17 cellular contexts compared by ENCODE assay signal in the genomic region with DNA sequence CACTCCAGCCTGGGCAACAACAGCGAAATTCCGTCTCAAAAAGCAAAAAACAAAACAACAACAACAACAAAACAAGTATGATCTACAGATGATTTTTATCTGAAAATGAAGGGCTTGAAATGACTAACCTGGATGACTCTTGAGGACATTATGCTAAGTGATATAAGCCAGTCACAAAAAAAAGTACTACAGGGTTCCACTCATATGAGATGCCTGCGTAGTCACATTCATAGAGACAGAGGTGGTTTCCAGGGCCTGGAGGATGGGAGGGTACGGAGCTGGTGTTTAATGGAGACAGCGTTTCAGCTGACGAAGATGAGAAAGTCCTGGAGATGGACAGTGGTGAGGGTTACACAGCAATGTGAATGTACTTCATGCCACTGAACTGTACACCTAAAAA. TPM values are rescaled to one million over a fixed set of nuclear protein-coding genes. Genes with fewer than 3 reads are reported as not detected.
DNase-seq lines count a peak whose midpoint lies in the region; ATAC-seq and TF ChIP-seq lines count a peak whose summit lies in the region.
"Had no signal": no experiment of that assay in that cellular context is flagged by ENCODE, and none has a peak within 500 bp of the region (broad histone marks: within the 10 kb centered on the region; RNA-seq: fewer than 3 reads in every experiment).

No MANE protein-coding gene starts in this region.

- no peak overlapping the region for H3K4me3 ChIP-seq in mesenchymal stem cell (ENCODE audit: insufficient read depth in 1 of 2, low read depth in 1 of 2, low read length in 2 of 2)
- H3K4me3 ChIP-seq: BLaER1, HAP-1, Peyer's patch had no signal

- H3K36me3 Mint-ChIP-seq in immature natural killer cell: peaks cover 0 to under 1% (median 0%) of the 10 kb centered on the region in 3 donors
- H3K36me3 Mint-ChIP-seq: CD4-positive, CD25-positive, alpha-beta regulatory T cell; IgD-negative memory B cell had no signal

- H3K23ac ChIP-seq in mesenchymal stem cell (ENCODE audit: low read length in 2 of 2): no peak overlapping the region

- no peak overlapping the region for H2BK5ac ChIP-seq in mesenchymal stem cell (ENCODE audit: low read depth, low read length, poor library complexity, severe bottlenecking)

- H2AFZ ChIP-seq in mesenchymal stem cell (ENCODE audit: low read depth, low read length): no peak overlapping the region

- TF ChIP-seq CTCF in VCaP (conservative IDR thresholded peaks at IDR 0.05): no peak

- no peak overlapping the region for H2BK12ac ChIP-seq in mesenchymal stem cell (ENCODE audit: low read length in 2 of 2)

- H3K9ac ChIP-seq in mesenchymal stem cell (ENCODE audit: low read length): no peak overlapping the region
- H3K9ac ChIP-seq: BLaER1, KMS-11 had no signal

- H3K79me1 ChIP-seq in mesenchymal stem cell (replicated peaks; ENCODE audit: low read length, poor library complexity, severe bottlenecking): no peaks in the 10 kb centered on the region

- H3K4ac ChIP-seq in mesenchymal stem cell (ENCODE audit: low read depth in 1 of 2, low read length in 2 of 2): no peak overlapping the region

- no peak overlapping the region for H3K27ac Mint-ChIP-seq in stimulated activated naive CD8-positive, alpha-beta T cell treated with anti-CD3 and anti-CD28 coated beads, Interleukin-15, amount 100 ng/mL, for 72 hours
- H3K27ac Mint-ChIP-seq in immature natural killer cell: peak overlapping the region in 3 of 6 donors; percentile 64 to 74 (median 73)

- no peak overlapping the region for H3K4me2 ChIP-seq in mesenchymal stem cell (ENCODE audit: low read length, poor library complexity, severe bottlenecking)
- H3K4me2 ChIP-seq: BLaER1, KMS-11 had no signal

- no peak overlapping the region for H3K18ac ChIP-seq in mesenchymal stem cell (ENCODE audit: low read depth in 1 of 2, low read length in 2 of 2)

- WGBS in mesenchymal stem cell: 82% methylated on average over 2 of the region's 6 CpGs

- H3K4me3 Mint-ChIP-seq in stimulated activated naive CD8-positive, alpha-beta T cell treated with anti-CD3 and anti-CD28 coated beads, Interleukin-15, amount 100 ng/mL, for 72 hours: no peak overlapping the region
- peak overlapping the region; percentile 80 to 90 (median 84) for H3K4me3 Mint-ChIP-seq in immature natural killer cell
- H3K4me3 Mint-ChIP-seq: IgD-negative memory B cell had no signal

- peaks cover 57% of the 10 kb centered on the region for H3K27me3 Mint-ChIP-seq in stimulated activated naive CD8-positive, alpha-beta T cell treated with anti-CD3 and anti-CD28 coated beads, Interleukin-15, amount 100 ng/mL, for 72 hours
- peaks cover 15 to 43% (median 40%) of the 10 kb centered on the region in 3 donors for H3K27me3 Mint-ChIP-seq in immature natural killer cell (ENCODE audit: low read depth in 3 of 3)

- no peak overlapping the region for H4K91ac ChIP-seq in mesenchymal stem cell (ENCODE audit: low read length)

- H3K27me3 ChIP-seq in mesenchymal stem cell (ENCODE audit: control insufficient read depth in 1 of 2, insufficient read depth in 1 of 2, low read length in 2 of 2): peaks cover 40 to 47% of the 10 kb centered on the region in 2 experiments

- H3K4me1 Mint-ChIP-seq in stimulated activated naive CD8-positive, alpha-beta T cell treated with anti-CD3 and anti-CD28 coated beads, Interleukin-15, amount 100 ng/mL, for 72 hours: peaks cover 33% of the 10 kb centered on the region
- H3K4me1 Mint-ChIP-seq in immature natural killer cell: peaks cover 59 to 65% of the 10 kb centered on the region in 2 donors

- no peak for DNase-seq in stimulated activated naive CD8-positive, alpha-beta T cell treated with anti-CD3 and anti-CD28 coated beads, Interleukin-15, Interleukin-2, amounts not matched to agents 100 U/mL and 50 U/mL, for 24 hours
- DNase-seq in stimulated activated naive CD8-positive, alpha-beta T cell treated with anti-CD3 and anti-CD28 coated beads, Interleukin-15, amount 100 ng/mL, for 72 hours: no peak
- DNase-seq in immature natural killer cell: no peak
- DNase-seq in stimulated activated CD4-positive, alpha-beta T cell treated with anti-CD3 and anti-CD28 coated beads, Interleukin-2, amount 100 ng/mL, for 24 hours: no peak
- DNase-seq in mesenchymal stem cell: no peak
- no peak for DNase-seq in COLO829 (ENCODE audit: low spot score)
- no peak for DNase-seq in T-helper 2 cell
- DNase-seq: GOT3, NCI-H187, Peyer's patch had no signal

- H3K36me3 ChIP-seq in mesenchymal stem cell (ENCODE audit: control insufficient read depth in 1 of 2, insufficient read depth in 2 of 2, low read depth in 1 of 2, low read length in 2 of 2): no peaks in the 10 kb centered on the region
- H3K36me3 ChIP-seq: BLaER1, HAP-1, Peyer's patch had no signal

- no peaks in the 10 kb centered on the region for H3K9me3 ChIP-seq in mesenchymal stem cell (ENCODE audit: control insufficient read depth, low read length)
- H3K9me3 ChIP-seq: HAP-1, Peyer's patch had no signal

- H2AK5ac ChIP-seq in mesenchymal stem cell (ENCODE audit: low read length, severe bottlenecking): no peak overlapping the region

- H3K14ac ChIP-seq in mesenchymal stem cell (ENCODE audit: low read length in 2 of 2): no peak overlapping the region

- H2BK15ac ChIP-seq in mesenchymal stem cell (ENCODE audit: low read depth, poor library complexity, severe bottlenecking): no peak overlapping the region

- H2BK120ac ChIP-seq in mesenchymal stem cell (ENCODE audit: low read depth, low read length): no peak overlapping the region

- ATAC-seq in stimulated activated naive CD8-positive, alpha-beta T cell treated with anti-CD3 and anti-CD28 coated beads, Interleukin-15, Interleukin-2, amounts not matched to agents 100 U/mL and 50 U/mL, for 24 hours: peak; percentile 11
- ATAC-seq in stimulated activated naive CD8-positive, alpha-beta T cell treated with anti-CD3 and anti-CD28 coated beads, Interleukin-15, amount 100 ng/mL, for 72 hours: no peak

- H3K9me3 Mint-ChIP-seq in stimulated activated naive CD8-positive, alpha-beta T cell treated with anti-CD3 and anti-CD28 coated beads, Interleukin-15, amount 100 ng/mL, for 72 hours: peaks cover 2 to 5% of the 10 kb centered on the region in 2 donors
- peaks cover 0 to 11% (median 5%) of the 10 kb centered on the region in 6 donors for H3K9me3 Mint-ChIP-seq in immature natural killer cell
- H3K9me3 Mint-ChIP-seq: IgD-negative memory B cell had no signal

- no peak overlapping the region for H4K8ac ChIP-seq in mesenchymal stem cell (ENCODE audit: low read length)

- peak overlapping the region; percentile 98 for H3K27ac ChIP-seq in VCaP
- no peak overlapping the region for H3K27ac ChIP-seq in mesenchymal stem cell (ENCODE audit: low read length, poor library complexity, severe bottlenecking)
- H3K27ac ChIP-seq: BLaER1, KMS-11, Peyer's patch had no signal

- peaks cover 10% of the 10 kb centered on the region for H3K4me1 ChIP-seq in mesenchymal stem cell (ENCODE audit: control insufficient read depth, insufficient read depth, low read depth, low read length)

RNA-seq across cellular contexts. Expression of a gene that starts 8.3 kb away (rescaled TPM):
- not detected for polyA plus RNA-seq in immature natural killer cell
- not detected for polyA plus RNA-seq in mesenchymal stem cell (2013, experiment 1 of 2)
- polyA plus RNA-seq in mesenchymal stem cell (2013, experiment 2 of 2): not detected
- polyA plus RNA-seq: AG04450; CD4-positive, CD25-positive, alpha-beta regulatory T cell; IgD-negative memory B cell had no signal

Comparison
In these comparisons a context has a peak if more than half of its experiments do, and no peak if none do; other contexts are left out.
1. H3K4me3 Mint-ChIP-seq: peak in immature natural killer cell (5 of 5); none in stimulated activated naive CD8-positive, alpha-beta T cell treated with anti-CD3 and anti-CD28 coated beads, Interleukin-15, amount 100 ng/mL, for 72 hours (0 of 2).